Comparison of ENCODE assay signal across 1 cellular context in genomic region chr13:47897411-47898050, GRCh38.
TF ChIP-seq lines count a peak whose summit lies in the region.

No MANE protein-coding gene starts in this region.

TF ChIP-seq in GM23338, 12 proteins besides CTCF, POLR2A, EP300 and RAD21:
- TF ChIP-seq ZNF462 (CRISPR knock-in tag; IDR thresholded peaks at IDR 0.05) = peak; percentile 82; the same call in 1 of the 2 replicates
- TF ChIP-seq EZH2 (IDR thresholded peaks at IDR 0.05; ENCODE audit: low read depth, unreplicated experiment) = no peak
